10 cellular contexts compared by ENCODE assay signal in genomic region chr3:3196148-3196861, GRCh38. TPM values are rescaled to one million over a fixed set of nuclear protein-coding genes. Genes with fewer than 3 reads are reported as not detected.
DNase-seq lines count a peak whose midpoint lies in the region; ATAC-seq and TF ChIP-seq lines count a peak whose summit lies in the region.
"Had no signal": no experiment of that assay in that cellular context is flagged by ENCODE, and none has a peak within 500 bp of the region (broad histone marks: within the 10 kb centered on the region; RNA-seq: fewer than 3 reads in every experiment).

No MANE protein-coding gene starts in this region.

- no peak for ATAC-seq in HG03280 (IDR thresholded peaks at IDR 0.05; ENCODE audit: unreplicated experiment)
- no peak for ATAC-seq in HG02970 (IDR thresholded peaks at IDR 0.05; ENCODE audit: low FRiP score, unreplicated experiment)

- no peaks in the 10 kb centered on the region for H3K9me3 Mint-ChIP-seq in MCF 10A (ENCODE audit: unreplicated experiment)

- H3K4me1 Mint-ChIP-seq in MCF 10A (ENCODE audit: insufficient read depth, unreplicated experiment): no peaks in the 10 kb centered on the region

- no peaks in the 10 kb centered on the region for H3K9me3 ChIP-seq in breast epithelium
- H3K9me3 ChIP-seq in transverse colon: no peaks in the 10 kb centered on the region

- H3K27ac ChIP-seq in breast epithelium (no peak overlapping the region), transverse colon (no peak overlapping the region)
- H3K27ac ChIP-seq: epithelial cell of prostate, SK-N-MC had no signal

- in situ Hi-C loops in transverse colon (cut with MboI; ENCODE audit: low pct_ligation_motif_present in 1 of 4, low pct_unique_long_range_greater_than_20kb in 1 of 4, low sequenced_read_pairs in 3 of 4): loop anchor here in 2 of 4 donors (10.0 kb wide), 1 partner anchor 1098 kb away; no protein-coding TSS in a partner anchor

- WGBS in transverse colon (ENCODE audit: low coverage in 1 of 2), 2 donors: 33 to 48% methylated on average over 3 to 6 of the region's 6 CpGs

- no peaks in the 10 kb centered on the region for H3K36me3 Mint-ChIP-seq in MCF 10A (ENCODE audit: insufficient read depth, unreplicated experiment)

- BruUV-seq in MCF 10A (replicated peaks; lab: Mats Ljungman, UMichigan): no TSS peak

- DNase-seq in MCF 10A (ENCODE audit: unreplicated experiment) (peak; percentile 29), breast epithelium (ENCODE audit: low spot score in 2 of 2) (no peak), NCI-H82 (lab: John Stamatoyannopoulos, UW) (peak; percentile 52), epithelial cell of proximal tubule (ENCODE audit: low read depth) (no peak), transverse colon (no peak), NCI-H128 (lab: John Stamatoyannopoulos, UW; ENCODE audit: unreplicated experiment) (no peak)

- TF ChIP-seq CTCF in MCF 10A (IDR thresholded peaks at IDR 0.05; ENCODE audit: unreplicated experiment) (peak; percentile 40), breast epithelium (IDR thresholded peaks at IDR 0.05) (peak in 1 of 3 donors; percentile 30), epithelial cell of proximal tubule (conservative IDR thresholded peaks at IDR 0.05; ENCODE audit: low read depth, low read length) (peak; percentile 70), transverse colon (IDR thresholded peaks at IDR 0.05) (peak in 4 of 5 experiments; percentile 7 to 32 (median 28))

- no peak for TF ChIP-seq EP300 in transverse colon (IDR thresholded peaks at IDR 0.05; ENCODE audit: low read depth)

- no peaks in the 10 kb centered on the region for H3K36me3 ChIP-seq in breast epithelium
- no peaks in the 10 kb centered on the region for H3K36me3 ChIP-seq in transverse colon

- H3K27me3 ChIP-seq in breast epithelium (no peaks in the 10 kb centered on the region), transverse colon (no peaks in the 10 kb centered on the region)

- no peak overlapping the region for H3K27ac Mint-ChIP-seq in MCF 10A (ENCODE audit: low read depth, unreplicated experiment)

- intact Hi-C loops in MCF 10A (cut with micrococcal nuclease): loop anchor here (1.0 kb wide), 1 partner anchor 1094 kb away; no protein-coding TSS in a partner anchor
- intact Hi-C loops in breast epithelium (cut with DNase I; ENCODE audit: low total_unique reads): no loop called here
- intact Hi-C loops in transverse colon (cut with DNase I; ENCODE audit: low total_unique reads): no loop called here

- H3K4me1 ChIP-seq in breast epithelium (no peaks in the 10 kb centered on the region), transverse colon (no peaks in the 10 kb centered on the region)

- CTCF ChIA-PET in MCF 10A (lab: Yijun Ruan, JAX): interaction anchor here (0.5 to 8.8 kb wide), 13 partner anchors 14 to 1100 kb away, joined by 3 to 176 read pairs (median 3); no protein-coding TSS in a partner anchor

- H3K4me3 Mint-ChIP-seq in MCF 10A (ENCODE audit: unreplicated experiment): no peak overlapping the region

- H3K4me3 ChIP-seq in breast epithelium (no peak overlapping the region), epithelial cell of proximal tubule (ENCODE audit: low read depth, low read length) (no peak overlapping the region), transverse colon (no peak overlapping the region)
- H3K4me3 ChIP-seq: SK-N-MC had no signal

- H3K27me3 Mint-ChIP-seq in MCF 10A (ENCODE audit: insufficient read depth, unreplicated experiment): peaks cover 45% of the 10 kb centered on the region

- TF ChIP-seq POLR2A in breast epithelium (IDR thresholded peaks at IDR 0.05): no peak
- no peak for TF ChIP-seq POLR2A in transverse colon (IDR thresholded peaks at IDR 0.05)

- POLR2A ChIA-PET in MCF 10A (lab: Yijun Ruan, JAX): no interaction called here

RNA-seq across cellular contexts. Expression of gene CRBN, which starts 16.8 kb away (rescaled TPM):
- 23.0 and 25.4 TPM in 2 replicates for total RNA-seq in MCF 10A (2022)
- total RNA-seq in breast epithelium: 100 to 1,000 TPM; 111 to 197 (median 143) TPM
- total RNA-seq in epithelial cell of proximal tubule: 18.7 and 25.8 TPM in 2 replicates
- total RNA-seq in transverse colon: 100 to 1,000 TPM in 1 of 4 donors, 10 to 100 TPM in 3; 31.2 to 158 (median 83.0) TPM

Comparison
In these comparisons a context has a peak if more than half of its experiments do, and no peak if none do; other contexts are left out.
1. DNase-seq: peak in MCF 10A (single experiment) and NCI-H82 (single experiment); none in breast epithelium (0 of 2), epithelial cell of proximal tubule (single experiment), transverse colon (single experiment) and NCI-H128 (single experiment).